In the genomic region with DNA sequence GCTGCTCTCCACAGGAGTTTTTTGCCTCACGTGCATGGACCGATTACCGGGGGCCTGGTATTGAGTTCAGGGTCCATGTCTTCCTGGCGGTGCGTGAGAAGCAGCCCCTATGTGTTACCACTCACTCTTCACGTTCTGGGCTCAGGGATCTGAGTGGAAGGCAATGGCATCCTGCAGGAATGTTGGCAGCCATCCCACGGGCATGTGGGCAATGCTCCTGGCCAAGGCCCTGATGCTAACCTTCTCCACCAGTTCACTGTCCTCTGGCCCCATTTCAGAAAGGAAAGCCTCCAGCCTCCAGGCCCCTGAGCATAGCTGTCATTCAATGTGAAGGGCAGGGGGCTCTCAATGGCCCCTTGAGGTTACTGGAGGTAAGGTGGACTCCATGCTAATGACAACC, we compare ENCODE assay signal across 16 cellular contexts. TPM values are rescaled to one million over a fixed set of nuclear protein-coding genes. Genes with fewer than 3 reads are reported as not detected.
"Had no signal": no experiment of that assay in that cellular context is flagged by ENCODE, and none has a peak within 500 bp of the region (broad histone marks: within the 10 kb centered on the region; RNA-seq: fewer than 3 reads in every experiment).

No MANE protein-coding gene starts in this region.

- H3K4me1 ChIP-seq: pancreas, upper lobe of left lung had no signal

- H3K27ac ChIP-seq: cardiac muscle cell, coronary artery, esophagus muscularis mucosa, pancreas, upper lobe of left lung had no signal

- H3K9me3 Mint-ChIP-seq: activated naive CD4-positive, alpha-beta T cell treated with anti-CD3 and anti-CD28 coated beads, Interleukin-2, amount 10 ng/mL, durations not matched to agents 7 days and 5 days; activated T-helper 1 cell treated with anti-CD3 and anti-CD28 coated beads, Interleukin-12 subunit alpha, Interleukin-12 subunit beta, Interleukin-2, Interleukin-4 antibody, amounts not matched to agents 30 ng/mL and 10 ng/mL and 1 ng/mL, durations not matched to agents 14 hours and 24 hours and 36 hours had no signal

- H3K36me3 Mint-ChIP-seq: activated naive CD4-positive, alpha-beta T cell treated with anti-CD3 and anti-CD28 coated beads, Interleukin-2, amount 10 ng/mL, durations not matched to agents 7 days and 5 days; naive B cell had no signal

- H3K27ac Mint-ChIP-seq: activated naive CD4-positive, alpha-beta T cell treated with anti-CD3 and anti-CD28 coated beads, Interleukin-2, amount 10 ng/mL, durations not matched to agents 7 days and 5 days; activated T-helper 1 cell treated with anti-CD3 and anti-CD28 coated beads, Interleukin-12 subunit alpha, Interleukin-12 subunit beta, Interleukin-2, Interleukin-4 antibody, amounts not matched to agents 30 ng/mL and 10 ng/mL and 1 ng/mL, durations not matched to agents 14 hours and 24 hours and 36 hours; naive B cell had no signal

- DNase-seq: activated CD4-positive, alpha-beta T cell treated with anti-CD3 and anti-CD28 coated beads, Interleukin-2, amount 50 U/mL, for 1 hour; activated CD8-positive, alpha-beta memory T cell treated with anti-CD3 and anti-CD28 coated beads for 24 hours; activated naive CD4-positive, alpha-beta T cell treated with anti-CD3 and anti-CD28 coated beads, Interleukin-2, amount 10 ng/mL, durations not matched to agents 7 days and 5 days; naive B cell; pancreas; small intestine; stimulated activated CD4-positive, alpha-beta T cell treated with anti-CD3 and anti-CD28 coated beads, Interleukin-4, amount 100 ng/mL, for 24 hours; stimulated activated naive CD4-positive, alpha-beta T cell treated with Interleukin-2 at 50 U/mL for 16 hours; T-helper 9 cell; upper lobe of left lung had no signal

- H3K9me3 ChIP-seq: esophagus muscularis mucosa, pancreas, upper lobe of left lung had no signal

- ATAC-seq: activated CD4-positive, CD25-positive, alpha-beta regulatory T cell treated with anti-CD3 and anti-CD28 coated beads, Interleukin-2, amount 50 U/mL, for 24 hours; pancreas had no signal

- H3K27me3 ChIP-seq: esophagus muscularis mucosa, pancreas, upper lobe of left lung had no signal

- H3K4me3 ChIP-seq: cardiac muscle cell, coronary artery, esophagus muscularis mucosa, lung, pancreas, upper lobe of left lung had no signal

- H3K36me3 ChIP-seq: cardiac muscle cell, esophagus muscularis mucosa, pancreas, upper lobe of left lung had no signal

- H3K4me3 Mint-ChIP-seq: activated naive CD4-positive, alpha-beta T cell treated with anti-CD3 and anti-CD28 coated beads, Interleukin-2, amount 10 ng/mL, durations not matched to agents 7 days and 5 days; activated T-helper 1 cell treated with anti-CD3 and anti-CD28 coated beads, Interleukin-12 subunit alpha, Interleukin-12 subunit beta, Interleukin-2, Interleukin-4 antibody, amounts not matched to agents 30 ng/mL and 10 ng/mL and 1 ng/mL, durations not matched to agents 14 hours and 24 hours and 36 hours; naive B cell had no signal

- H3K4me1 Mint-ChIP-seq: activated naive CD4-positive, alpha-beta T cell treated with anti-CD3 and anti-CD28 coated beads, Interleukin-2, amount 10 ng/mL, durations not matched to agents 7 days and 5 days; naive B cell had no signal

RNA-seq across cellular contexts. Expression of a gene that starts 43.0 kb away (rescaled TPM):
- total RNA-seq: activated T-helper 1 cell treated with anti-CD3 and anti-CD28 coated beads, Interleukin-12 subunit alpha, Interleukin-12 subunit beta, Interleukin-2, Interleukin-4 antibody, amounts not matched to agents 30 ng/mL and 10 ng/mL and 1 ng/mL, durations not matched to agents 14 hours and 24 hours and 36 hours had no signal
